3 cellular contexts compared by ENCODE assay signal in genomic region chr4:91699691-91700090, GRCh38.
A peak's percentile ranks its signal among the peaks of the same experiment; 100 is the strongest.
DNase-seq lines count a peak whose midpoint lies in the region; TF ChIP-seq lines count a peak whose summit lies in the region.
"Not testable (repeated sequence)": the region's sequence is repeated elsewhere in the genome, so short reads cannot be mapped to it uniquely, and the experiment has no call there.

No MANE protein-coding gene starts in this region.

- not testable (repeated sequence) for H3K4me1 Mint-ChIP-seq in nephron

- not testable (repeated sequence) for H3K36me3 ChIP-seq in A673 (ENCODE audit: insufficient read depth, low read length, poor library complexity, severe bottlenecking); SK-N-MC (ENCODE audit: insufficient read depth, low read length)

- H3K27ac ChIP-seq in A673 (ENCODE audit: low read depth, low read length, poor library complexity, severe bottlenecking): peak overlapping the region; percentile 57
- peak overlapping the region; percentile 42; the same call in 1 of the 2 replicates for H3K27ac ChIP-seq in SK-N-MC

- H3K36me3 Mint-ChIP-seq in nephron (ENCODE audit: low read depth): not testable (repeated sequence)

- H3K9me3 Mint-ChIP-seq in nephron: peaks cover 12% of the 10 kb centered on the region

- BruUV-seq in A673 (replicated peaks; lab: Mats Ljungman, UMichigan): not testable (repeated sequence)

- H3K4me1 ChIP-seq in A673 (ENCODE audit: insufficient read depth, low read length, poor library complexity, severe bottlenecking): not testable (repeated sequence)

- peak overlapping the region in 2 of 3 experiments; percentile 6 to 18 for H3K27ac Mint-ChIP-seq in nephron

- H3K9ac ChIP-seq in SK-N-MC (ENCODE audit: insufficient read length): not testable (repeated sequence)

- H3K27me3 Mint-ChIP-seq in nephron (ENCODE audit: low read depth): not testable (repeated sequence)

- not testable (repeated sequence) for H3K4me3 ChIP-seq in A673 (ENCODE audit: low read depth, low read length, poor library complexity, severe bottlenecking)
- peak overlapping the region; percentile 15; the same call in 1 of the 2 replicates for H3K4me3 ChIP-seq in SK-N-MC

- H3K4me3 Mint-ChIP-seq in nephron: not testable (repeated sequence)

- H3K27me3 ChIP-seq in A673 (replicated peaks; ENCODE audit: insufficient read depth, low read depth, low read length, poor library complexity): not testable (repeated sequence)

- not testable (repeated sequence) for H3K9me3 ChIP-seq in A673 (ENCODE audit: low read depth, low read length, poor library complexity, severe bottlenecking); SK-N-MC (ENCODE audit: low read depth, low read length)

- DNase-seq in A673 (ENCODE audit: low spot score): peak; percentile 53
- DNase-seq in SK-N-MC (ENCODE audit: low read depth, low spot score): not testable (repeated sequence)

- intact Hi-C loops in A673 (cut with micrococcal nuclease; ENCODE audit: unreplicated experiment): not testable (repeated sequence)

- POLR2A ChIA-PET in A673 (lab: Charles Lee; ENCODE audit: low non-redundant PET): interaction anchor here (0.8 kb wide), 1 partner anchor 419 kb away, joined by 3 read pairs; no protein-coding TSS in a partner anchor

- CTCF ChIA-PET in A673 (lab: Charles Lee): not testable (repeated sequence)

- TF ChIP-seq CTCF in A673 (conservative IDR thresholded peaks at IDR 0.05; ENCODE audit: low read depth, low read length); nephron (IDR thresholded peaks at IDR 0.05; ENCODE audit: unreplicated experiment in 3 of 3): not testable (repeated sequence)
